ENCODE assay signal across 13 cellular contexts in genomic region chr3:98565237-98565643, GRCh38. TPM values are rescaled to one million over a fixed set of nuclear protein-coding genes. Genes with fewer than 3 reads are reported as not detected.
A peak's percentile ranks its signal among the peaks of the same experiment; 100 is the strongest.
DNase-seq lines count a peak whose midpoint lies in the region; ATAC-seq and TF ChIP-seq lines count a peak whose summit lies in the region.
"Had no signal": no experiment of that assay in that cellular context is flagged by ENCODE, and none has a peak within 500 bp of the region (broad histone marks: within the 10 kb centered on the region; RNA-seq: fewer than 3 reads in every experiment).

No MANE protein-coding gene starts in this region.

- DNase-seq in NCI-H510A treated with DMSO at 0.1 percent for 48 hours (lab: John Stamatoyannopoulos, UW) (peak; percentile 6), NCI-H510A (lab: John Stamatoyannopoulos, UW) (no peak), HCT116 (ENCODE audit: low read depth, low spot score) (no peak), OCI-M2 (lab: John Stamatoyannopoulos, UW; ENCODE audit: unreplicated experiment) (no peak), activated gamma-delta T cell (lab: John Stamatoyannopoulos, UW) (no peak)
- DNase-seq in naive thymus-derived CD4-positive, alpha-beta T cell, result no peak
- DNase-seq: NCI-H2107 had no signal

- H3K36me3 Mint-ChIP-seq in T-helper 1 cell treated with Interleukin-12 subunit alpha and Interleukin-12 subunit beta and Interleukin-4 antibody, amounts not matched to agents 30 μg/mL and 1 μg/mL, for 36 hours (ENCODE audit: low read depth), result peaks cover 18% of the 10 kb centered on the region
- H3K36me3 Mint-ChIP-seq in naive thymus-derived CD4-positive, alpha-beta T cell, result peaks cover 0 to 27% (median 0%) of the 10 kb centered on the region in 5 donors

- peak overlapping the region; percentile 83 for H3K27ac ChIP-seq in HCT116 (ENCODE audit: low read depth, low read length)
- H3K27ac ChIP-seq in naive thymus-derived CD4-positive, alpha-beta T cell (ENCODE audit: low read depth, low read length), result peak overlapping the region; percentile 10
- H3K27ac ChIP-seq: 22Rv1, PC-9, right atrium auricular region, thoracic aorta had no signal

- CTCF ChIA-PET in HCT116 (lab: Charles Lee), result interaction anchor here (1.4 kb wide), 1 partner anchor 9 kb away, joined by 4 read pairs; no protein-coding TSS in a partner anchor
- CTCF ChIA-PET in naive thymus-derived CD4-positive, alpha-beta T cell (lab: Charles Lee), result interaction anchor here (0.9 kb wide), 1 partner anchor 43 kb away, joined by 4 read pairs; the partner anchor contains the start of gene CLDND1

- BruUV-seq in HCT116 (replicated peaks; lab: Mats Ljungman, UMichigan), result no TSS peak

- TF ChIP-seq RAD21 in HCT116 (IDR thresholded peaks at IDR 0.05; ENCODE audit: low read depth), result no peak

- H3K9ac ChIP-seq in HCT116 (ENCODE audit: low read length), result peak overlapping the region; percentile 59

- H3K36me3 ChIP-seq in HCT116 (ENCODE audit: control insufficient read depth in 1 of 2, insufficient read depth in 2 of 2, low read length in 2 of 2), result no peaks in the 10 kb centered on the region
- no peaks in the 10 kb centered on the region for H3K36me3 ChIP-seq in naive thymus-derived CD4-positive, alpha-beta T cell (ENCODE audit: control insufficient read depth in 2 of 3, insufficient read depth in 3 of 3, low read length in 3 of 3)
- H3K36me3 ChIP-seq: right atrium auricular region, thoracic aorta had no signal

- peak overlapping the region; percentile 38 for H3K4me2 ChIP-seq in HCT116 (ENCODE audit: low read length)
- H3K4me2 ChIP-seq: PC-9 had no signal

- TF ChIP-seq CTCF in HCT116 (IDR thresholded peaks at IDR 0.05 in 2 of 3, conservative IDR thresholded peaks at IDR 0.05 in 1 of 3; ENCODE audit: borderline replicate concordance in 1 of 3, insufficient read depth in 1 of 3, low read depth in 2 of 3, low read length in 2 of 3), result 0 out of 6 replicates have a peak, but pooled peaks of 1 of the 3 experiments have one; percentile 1

- peak overlapping the region; percentile 30 for H3K4me3 Mint-ChIP-seq in T-helper 1 cell treated with Interleukin-12 subunit alpha and Interleukin-12 subunit beta and Interleukin-4 antibody, amounts not matched to agents 30 μg/mL and 1 μg/mL, for 36 hours
- peak overlapping the region in 8 of 10 donors; percentile 10 to 73 (median 42) for H3K4me3 Mint-ChIP-seq in naive thymus-derived CD4-positive, alpha-beta T cell

- H4K20me1 ChIP-seq in HCT116 (ENCODE audit: insufficient read depth), result no peaks in the 10 kb centered on the region

- POLR2A ChIA-PET in HCT116 (lab: Charles Lee), result interaction anchor here (0.8 to 2.5 kb wide), 9 partner anchors 8 to 406 kb away, joined by 3 to 12 read pairs (median 3); partner anchors contain the start of genes CLDND1 and CPOX
- POLR2A ChIA-PET in naive thymus-derived CD4-positive, alpha-beta T cell (lab: Charles Lee), result interaction anchor here (0.8 to 2.7 kb wide), 3 partner anchors 14 to 42 kb away, joined by 4 to 7 read pairs (median 4); partner anchors contain the start of genes CLDND1 and CPOX

- H2AFZ ChIP-seq in HCT116 (ENCODE audit: low read depth, low read length, poor library complexity, severe bottlenecking), result no peak overlapping the region
- H2AFZ ChIP-seq: PC-9 had no signal

- peak overlapping the region; percentile 97 for H3K27ac Mint-ChIP-seq in T-helper 1 cell treated with Interleukin-12 subunit alpha and Interleukin-12 subunit beta and Interleukin-4 antibody, amounts not matched to agents 30 μg/mL and 1 μg/mL, for 36 hours
- peak overlapping the region; percentile 43 to 95 (median 81) for H3K27ac Mint-ChIP-seq in naive thymus-derived CD4-positive, alpha-beta T cell

- RAD21 ChIA-PET in HCT116 (lab: Charles Lee; ENCODE audit: low non-redundant PET in 1 of 2, low total read pairs in 2 of 2, uncharacterized antibody in 2 of 2, unreplicated experiment in 2 of 2), result interaction anchor here in 1 of 2 experiments (0.9 to 1.2 kb wide), 2 partner anchors 42 to 236 kb away, joined by 3 read pairs; partner anchors contain the start of gene CLDND1

- ATAC-seq in HCT116, result peak; percentile 13; the same call in 1 of the 2 replicates
- no peak for ATAC-seq in naive thymus-derived CD4-positive, alpha-beta T cell
- no peak for ATAC-seq in GM18520 (IDR thresholded peaks at IDR 0.05; ENCODE audit: unreplicated experiment)

- no peaks in the 10 kb centered on the region; the same call in none of the 2 replicates for H3K79me2 ChIP-seq in HCT116 (ENCODE audit: insufficient read depth, low read length)

- H3K27me3 ChIP-seq in HCT116 (ENCODE audit: insufficient read depth, low read length), result no peaks in the 10 kb centered on the region
- H3K27me3 ChIP-seq in naive thymus-derived CD4-positive, alpha-beta T cell (ENCODE audit: control insufficient read depth in 2 of 2, insufficient read depth in 2 of 2, low read length in 2 of 2), result no peaks in the 10 kb centered on the region
- H3K27me3 ChIP-seq: right atrium auricular region had no signal

- peaks cover 70% of the 10 kb centered on the region for H3K4me1 Mint-ChIP-seq in T-helper 1 cell treated with Interleukin-12 subunit alpha and Interleukin-12 subunit beta and Interleukin-4 antibody, amounts not matched to agents 30 μg/mL and 1 μg/mL, for 36 hours (ENCODE audit: low read depth)
- peaks cover 18 to 77% (median 53%) of the 10 kb centered on the region in 7 donors for H3K4me1 Mint-ChIP-seq in naive thymus-derived CD4-positive, alpha-beta T cell

- no peaks in the 10 kb centered on the region for H3K27me3 Mint-ChIP-seq in T-helper 1 cell treated with Interleukin-12 subunit alpha and Interleukin-12 subunit beta and Interleukin-4 antibody, amounts not matched to agents 30 μg/mL and 1 μg/mL, for 36 hours (ENCODE audit: low read depth)
- H3K27me3 Mint-ChIP-seq in naive thymus-derived CD4-positive, alpha-beta T cell, result no peaks in the 10 kb centered on the region

- H3K4me1 ChIP-seq in HCT116 (ENCODE audit: control insufficient read depth in 1 of 2, insufficient read depth in 2 of 2, low read length in 2 of 2), result peaks cover 58 to 75% of the 10 kb centered on the region in 2 experiments
- H3K4me1 ChIP-seq in naive thymus-derived CD4-positive, alpha-beta T cell (ENCODE audit: control insufficient read depth in 2 of 2, insufficient read depth in 2 of 2, low read length in 2 of 2), result peaks cover 32 to 69% of the 10 kb centered on the region in 2 donors
- H3K4me1 ChIP-seq: right atrium auricular region had no signal

- no peak for TF ChIP-seq POLR2A in HCT116 (IDR thresholded peaks at IDR 0.05; ENCODE audit: borderline replicate concordance, extremely low read depth, insufficient read depth, insufficient read length)

- peaks cover 10% of the 10 kb centered on the region for H3K9me3 Mint-ChIP-seq in T-helper 1 cell treated with Interleukin-12 subunit alpha and Interleukin-12 subunit beta and Interleukin-4 antibody, amounts not matched to agents 30 μg/mL and 1 μg/mL, for 36 hours
- H3K9me3 Mint-ChIP-seq in naive thymus-derived CD4-positive, alpha-beta T cell, result peaks cover 0 to 6% (median 0%) of the 10 kb centered on the region in 11 donors

- no peak overlapping the region for H3K4me3 ChIP-seq in HCT116 (replicated peaks in 1 of 2; ENCODE audit: low read depth in 1 of 2, low read length in 2 of 2)
- no peak overlapping the region for H3K4me3 ChIP-seq in naive thymus-derived CD4-positive, alpha-beta T cell (ENCODE audit: low read length)
- H3K4me3 ChIP-seq: PC-9, right atrium auricular region, thoracic aorta had no signal

- H3K9me2 ChIP-seq in HCT116 (ENCODE audit: insufficient read depth), result no peaks in the 10 kb centered on the region

- H3K9me3 ChIP-seq in HCT116 (ENCODE audit: control insufficient read depth in 1 of 2, insufficient read depth in 1 of 2, low read depth in 1 of 2, low read length in 2 of 2), result no peaks in the 10 kb centered on the region
- no peaks in the 10 kb centered on the region for H3K9me3 ChIP-seq in naive thymus-derived CD4-positive, alpha-beta T cell (ENCODE audit: control insufficient read depth in 2 of 3, low read length in 3 of 3)
- H3K9me3 ChIP-seq: right atrium auricular region, thoracic aorta had no signal

- intact Hi-C loops in HCT116 (cut with micrococcal nuclease), result no loop called here
- intact Hi-C loops in naive thymus-derived CD4-positive, alpha-beta T cell (cut with micrococcal nuclease), result no loop called here

TF ChIP-seq in HCT116, 20 proteins besides CTCF, POLR2A, EP300 and RAD21:
- TF ChIP-seq POLR2AphosphoS5 (IDR thresholded peaks at IDR 0.05; ENCODE audit: low read depth, low read length) (no peak), SP1 (IDR thresholded peaks at IDR 0.05; ENCODE audit: low read depth) (peak; percentile 53; the same call in 1 of the 2 replicates), ZFX (IDR thresholded peaks at IDR 0.05) (no peak), ATF3 (IDR thresholded peaks at IDR 0.05) (no peak), FOSL1 (IDR thresholded peaks at IDR 0.05; ENCODE audit: low read depth) (no peak; the same call in 1 of the 2 replicates), MAX (IDR thresholded peaks at IDR 0.05) (no peak), CBX3 (IDR thresholded peaks at IDR 0.05; ENCODE audit: low read depth) (0 out of 2 replicates have a peak, but pooled peaks have one; percentile 18), SIN3A (IDR thresholded peaks at IDR 0.05; ENCODE audit: low read depth) (0 out of 2 replicates have a peak, but pooled peaks have one; percentile 15)
TF ChIP-seq in HCT116: peak in this region for 3.

RNA-seq across cellular contexts. Expression of gene CPOX, which starts 28.2 kb away (rescaled TPM):
- 353 TPM for total RNA-seq in HCT116 (2021; ENCODE audit: unreplicated experiment)
- polyA plus RNA-seq in HCT116 (2012), result 117 and 129 TPM in 2 replicates
- 10 to 100 TPM; 11.4 to 67.5 (median 21.6) TPM for total RNA-seq in naive thymus-derived CD4-positive, alpha-beta T cell
- 1 to 10 TPM; 2.7 to 6.2 TPM for polyA plus RNA-seq in naive thymus-derived CD4-positive, alpha-beta T cell

RNA-seq across cellular contexts. Expression of gene GPR15, which starts 33.5 kb away (rescaled TPM):
- total RNA-seq in HCT116 (2021; ENCODE audit: unreplicated experiment), result 1.1 TPM
- polyA plus RNA-seq in HCT116 (2012), result 1.1 and 1.6 TPM in 2 replicates
- 10 to 100 TPM in 2 of 5 experiments, 1 to 10 TPM in 3; 3.3 to 24.2 (median 5.1) TPM for total RNA-seq in naive thymus-derived CD4-positive, alpha-beta T cell
- polyA plus RNA-seq in naive thymus-derived CD4-positive, alpha-beta T cell, result under 1 TPM; 0.52 to 0.79 TPM
- total RNA-seq: PC-9, right atrium auricular region, thoracic aorta had no signal

RNA-seq across cellular contexts. Expression of gene CLDND1, which starts 42.5 kb away (rescaled TPM):
- 472 TPM for total RNA-seq in HCT116 (2021; ENCODE audit: unreplicated experiment)
- 307 and 351 TPM in 2 replicates for polyA plus RNA-seq in HCT116 (2012)
- 100 to 1,000 TPM; 100 to 478 (median 132) TPM for total RNA-seq in naive thymus-derived CD4-positive, alpha-beta T cell
- polyA plus RNA-seq in naive thymus-derived CD4-positive, alpha-beta T cell, result 10 to 100 TPM; 40.6 to 47.4 TPM
